Comparison of ENCODE assay signal across 9 cellular contexts in genomic region chr19:17754634-17755532, GRCh38. TPM values are rescaled to one million over a fixed set of nuclear protein-coding genes. Genes with fewer than 3 reads are reported as not detected.
DNase-seq lines count a peak whose midpoint lies in the region; ATAC-seq, FAIRE-seq and TF ChIP-seq lines count a peak whose summit lies in the region.
"Had no signal": no experiment of that assay in that cellular context is flagged by ENCODE, and none has a peak within 500 bp of the region (broad histone marks: within the 10 kb centered on the region; RNA-seq: fewer than 3 reads in every experiment).

No MANE protein-coding gene starts in this region.

- H3K36me3 ChIP-seq in CD4-positive, alpha-beta memory T cell (ENCODE audit: insufficient read depth, low read length) = peaks cover 27% of the 10 kb centered on the region
- H3K36me3 ChIP-seq in bronchial epithelial cell (ENCODE audit: control insufficient read depth, insufficient read depth, low read length) (no peaks in the 10 kb centered on the region), gastroesophageal sphincter (no peaks in the 10 kb centered on the region)

- TF ChIP-seq POLR2A in gastroesophageal sphincter (IDR thresholded peaks at IDR 0.05) = no peak

- FAIRE-seq in GM19239 (lab: Jason Lieb, UNC) = peak; percentile 99
- FAIRE-seq in bronchial epithelial cell (lab: Jason Lieb, UNC) = no peak

- TF ChIP-seq CTCF in bronchial epithelial cell (IDR thresholded peaks at IDR 0.05; ENCODE audit: insufficient read depth, low read length, severe bottlenecking) = no peak
- no peak for TF ChIP-seq CTCF in gastroesophageal sphincter (IDR thresholded peaks at IDR 0.05)

- no peaks in the 10 kb centered on the region for H3K27me3 Mint-ChIP-seq in CD4-positive, alpha-beta memory T cell

- WGBS in gastroesophageal sphincter (ENCODE audit: low coverage in 1 of 2), 2 donors = 83% methylated on average over 2 of the region's 5 CpGs; no CpG with 5 or more reads in 1 of the 2 donors

- intact Hi-C loops in CD4-positive, alpha-beta memory T cell (cut with micrococcal nuclease) = no loop called here
- intact Hi-C loops in Right ventricle myocardium superior (cut with DNase I) = loop anchor here (5.0 kb wide), 1 partner anchor 48 kb away; no protein-coding TSS in a partner anchor

- H3K36me3 Mint-ChIP-seq in CD4-positive, alpha-beta memory T cell = peaks cover 23 to 43% of the 10 kb centered on the region in 2 donors

- peaks cover 21 to 63% (median 41%) of the 10 kb centered on the region in 4 donors for H3K4me1 Mint-ChIP-seq in CD4-positive, alpha-beta memory T cell

- H3K9me3 Mint-ChIP-seq in CD4-positive, alpha-beta memory T cell = no peaks in the 10 kb centered on the region

- TF ChIP-seq EP300 in gastroesophageal sphincter (IDR thresholded peaks at IDR 0.05) = no peak

- no peaks in the 10 kb centered on the region for H3K9me3 ChIP-seq in CD4-positive, alpha-beta memory T cell (ENCODE audit: control insufficient read depth in 1 of 2, low read length in 2 of 2)
- H3K9me3 ChIP-seq in gastroesophageal sphincter = no peaks in the 10 kb centered on the region

- H3K27ac ChIP-seq in CD4-positive, alpha-beta memory T cell (ENCODE audit: low read depth, low read length) = peak overlapping the region; percentile 21
- H3K27ac ChIP-seq in gastroesophageal sphincter = no peak overlapping the region

- peak; percentile 31 for ATAC-seq in HG03565 (IDR thresholded peaks at IDR 0.05; ENCODE audit: unreplicated experiment)
- ATAC-seq in GM19467 (IDR thresholded peaks at IDR 0.05; ENCODE audit: unreplicated experiment) = no peak
- ATAC-seq in Right ventricle myocardium superior (ENCODE audit: poor library complexity) = no peak
- ATAC-seq in gastroesophageal sphincter = no peak

- H3K4me1 ChIP-seq in CD4-positive, alpha-beta memory T cell (ENCODE audit: insufficient read depth, low read length) = peaks cover 55% of the 10 kb centered on the region
- peaks cover 0 to 7% (median 3%) of the 10 kb centered on the region in 3 donors for H3K4me1 ChIP-seq in gastroesophageal sphincter

- DNase-seq in CD4-positive, alpha-beta memory T cell = no peak
- DNase-seq in GM19239 (ENCODE audit: insufficient read length, low spot score) (no peak), bronchial epithelial cell (ENCODE audit: low read depth) (peak; percentile 48), SW 1271 (lab: John Stamatoyannopoulos, UW) (no peak), Right ventricle myocardium superior (no peak)
- DNase-seq: KBM-7 had no signal

- POLR2A ChIA-PET in CD4-positive, alpha-beta memory T cell (lab: Charles Lee; ENCODE audit: partially characterized antibody) = interaction anchor here (0.9 to 1.2 kb wide), 5 partner anchors 36 to 111 kb away, joined by 3 to 4 read pairs (median 3); partner anchors contain the start of gene MAP1S

- peak overlapping the region; percentile 78 to 91 (median 82) for H3K27ac Mint-ChIP-seq in CD4-positive, alpha-beta memory T cell

- no peaks in the 10 kb centered on the region for H3K27me3 ChIP-seq in CD4-positive, alpha-beta memory T cell (ENCODE audit: insufficient read depth, low read length)
- H3K27me3 ChIP-seq in bronchial epithelial cell (ENCODE audit: control insufficient read depth, insufficient read depth, low read length) = no peaks in the 10 kb centered on the region
- H3K27me3 ChIP-seq in gastroesophageal sphincter = no peaks in the 10 kb centered on the region

- H3K4me3 ChIP-seq in CD4-positive, alpha-beta memory T cell (ENCODE audit: low read length in 2 of 2) = no peak overlapping the region
- H3K4me3 ChIP-seq in bronchial epithelial cell (ENCODE audit: low read depth, low read length) = no peak overlapping the region
- H3K4me3 ChIP-seq in gastroesophageal sphincter = no peak overlapping the region

- CTCF ChIA-PET in CD4-positive, alpha-beta memory T cell (lab: Charles Lee; ENCODE audit: partially characterized antibody) = interaction anchor here (1.0 to 3.0 kb wide), 6 partner anchors 13 to 104 kb away, joined by 4 to 10 read pairs (median 6); partner anchors contain the start of gene RPL18A

- peak overlapping the region in 4 of 8 donors; percentile 26 to 58 (median 38) for H3K4me3 Mint-ChIP-seq in CD4-positive, alpha-beta memory T cell

RNA-seq across cellular contexts. Expression of gene FCHO1, which starts 3.6 kb away (rescaled TPM):
- 100 to 1,000 TPM in 1 of 2 experiments, 10 to 100 TPM in 1; 99.4 to 113 TPM for total RNA-seq in CD4-positive, alpha-beta memory T cell
- 10 to 100 TPM in 1 of 2 donors, 1 to 10 TPM in 1; 6.5 to 30.0 TPM for polyA plus RNA-seq in CD4-positive, alpha-beta memory T cell
- 0.26 and 0.90 TPM in 2 replicates for total RNA-seq in bronchial epithelial cell
- total RNA-seq in Right ventricle myocardium superior = 0.75 TPM
- total RNA-seq in gastroesophageal sphincter = 1 to 10 TPM; 1.1 to 4.1 (median 3.2) TPM

RNA-seq across cellular contexts. Expression of gene MAP1S, which starts 35.6 kb away (rescaled TPM):
- 10 to 100 TPM; 59.1 to 64.9 TPM for total RNA-seq in CD4-positive, alpha-beta memory T cell
- 10 to 100 TPM in 1 of 2 donors, 1 to 10 TPM in 1; 8.2 to 48.9 TPM for polyA plus RNA-seq in CD4-positive, alpha-beta memory T cell
- 3.7 and 15.9 TPM in 2 replicates for total RNA-seq in bronchial epithelial cell
- 25.1 TPM for total RNA-seq in Right ventricle myocardium superior
- 10 to 100 TPM; 18.8 to 47.3 (median 23.9) TPM for total RNA-seq in gastroesophageal sphincter

RNA-seq across cellular contexts. Expression of gene B3GNT3, which starts 40.1 kb away (rescaled TPM):
- not detected for total RNA-seq in CD4-positive, alpha-beta memory T cell
- polyA plus RNA-seq in CD4-positive, alpha-beta memory T cell = under 1 TPM; 0.34 to 0.72 TPM
- total RNA-seq in bronchial epithelial cell = 11.6 and 27.4 TPM in 2 replicates
- not detected for total RNA-seq in Right ventricle myocardium superior
- 1 to 10 TPM in 1 of 4 donors, not detected in 3; 4.7 TPM for total RNA-seq in gastroesophageal sphincter

Comparison
In these comparisons a context has a peak if more than half of its experiments do, and no peak if none do; other contexts are left out.
1. RNA of gene FCHO1, which starts 3.6 kb away (total RNA-seq): 99.4 to 113 TPM in CD4-positive, alpha-beta memory T cell; 1.1 to 4.1 TPM in gastroesophageal sphincter, 0.75 TPM in Right ventricle myocardium superior (single experiment) and 0.26 to 0.90 TPM in bronchial epithelial cell; every median in the first group is over 10 times any median in the second.